In the genomic region with DNA sequence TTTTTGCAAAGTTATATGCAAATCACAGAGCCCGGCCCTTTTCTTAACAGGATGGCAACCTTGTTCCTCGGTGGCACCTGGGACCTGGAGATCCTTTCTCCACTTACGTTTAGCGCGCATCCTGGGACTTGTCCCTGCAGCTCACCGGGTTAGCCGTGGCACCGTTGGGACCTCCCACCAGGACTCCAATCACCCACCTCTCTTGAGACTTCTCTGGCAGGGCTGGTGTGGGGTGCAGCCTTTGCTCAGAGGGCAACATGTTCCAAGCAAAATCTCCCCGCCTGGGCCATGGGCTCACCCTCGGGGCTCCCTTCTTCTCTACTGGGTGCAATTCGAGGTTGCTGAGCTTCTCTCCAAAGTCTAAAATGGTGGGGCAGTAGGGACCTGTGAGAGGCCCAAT, we compare ENCODE assay signal across 19 cellular contexts.
"Had no signal": no experiment of that assay in that cellular context is flagged by ENCODE, and none has a peak within 500 bp of the region (broad histone marks: within the 10 kb centered on the region; RNA-seq: fewer than 3 reads in every experiment).

No MANE protein-coding gene starts in this region.

- DNase-seq: colonic mucosa; cortex of kidney; dermis blood vessel endothelial cell; dorsolateral prefrontal cortex; effector CD4-positive, alpha-beta T cell; effector CD8-positive, alpha-beta T cell; effector memory CD4-positive, alpha-beta T cell; effector memory CD8-positive, alpha-beta T cell; endodermal cell; erythroblast; esophagus squamous epithelium; foreskin fibroblast; foreskin keratinocyte; foreskin melanocyte; gastrocnemius medialis; glutamatergic neuron; heart left ventricle; heart right ventricle had no signal

- H3K27ac Mint-ChIP-seq: dendritic cell treated with granulocyte-macrophage colony-stimulating factor and Interleukin-4, amounts not matched to agents 40 ng/mL and 50 ng/mL, for 4 days; effector memory CD8-positive, alpha-beta T cell; endodermal cell had no signal

- H3K4me3 Mint-ChIP-seq: dendritic cell treated with granulocyte-macrophage colony-stimulating factor and Interleukin-4, amounts not matched to agents 40 ng/mL and 50 ng/mL, for 4 days; effector memory CD8-positive, alpha-beta T cell; endodermal cell had no signal

- H3K9me3 Mint-ChIP-seq: dendritic cell treated with granulocyte-macrophage colony-stimulating factor and Interleukin-4, amounts not matched to agents 40 ng/mL and 50 ng/mL, for 4 days; effector memory CD8-positive, alpha-beta T cell; endodermal cell had no signal
